25 cellular contexts compared by ENCODE assay signal in the genomic region with DNA sequence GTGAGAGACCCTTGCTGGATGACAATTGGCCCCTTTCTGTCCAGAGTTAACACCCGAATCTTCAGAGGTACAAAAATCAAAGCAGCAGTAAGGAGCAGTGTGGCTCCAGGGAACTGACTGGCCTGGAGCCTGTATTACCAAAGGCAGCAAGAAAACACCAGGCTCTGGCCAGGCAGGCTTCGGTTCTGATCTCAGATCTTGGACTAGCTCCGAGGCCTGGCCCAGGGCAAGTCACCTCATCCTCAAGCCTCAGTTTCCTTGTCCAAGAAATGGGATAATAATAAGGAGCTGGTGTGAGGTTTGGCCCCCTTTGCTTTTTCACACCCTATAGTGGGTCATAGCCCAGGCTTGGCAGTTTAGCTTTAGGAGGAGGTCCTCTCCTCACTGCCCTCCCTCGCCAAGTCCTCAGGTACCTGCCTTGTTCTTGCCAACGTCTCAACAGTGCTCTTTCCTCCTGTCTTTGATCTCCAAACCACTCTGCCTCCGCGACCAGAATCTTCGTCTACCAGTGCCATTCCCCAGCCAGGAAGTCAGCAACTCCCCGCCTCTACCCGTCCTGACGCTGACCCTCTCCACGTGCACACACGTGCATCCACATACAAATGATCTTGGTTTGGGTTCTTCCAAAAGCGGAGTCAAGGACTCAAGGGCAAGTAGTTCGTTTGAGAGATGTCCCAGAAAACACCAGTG.
"Had no signal": no experiment of that assay in that cellular context is flagged by ENCODE, and none has a peak within 500 bp of the region (broad histone marks: within the 10 kb centered on the region; RNA-seq: fewer than 3 reads in every experiment).

No MANE protein-coding gene starts in this region.

- ATAC-seq: activated T-cell treated with anti-CD3 and anti-CD28 coated beads, Interleukin-2, amount 50 U/mL, for 72 hours; gastrocnemius medialis; left ventricle myocardium superior; stimulated activated memory B cell treated with anti-CD40 and anti-IgM and Interleukin-4, amounts not matched to agents 10 μg/mL and 1 μg/mL and 100 μg/mL, for 72 hours; T-helper 17 cell had no signal

- H3K27me3 ChIP-seq: esophagus squamous epithelium, gastrocnemius medialis, neutrophil, ovary, right atrium auricular region, stomach, suprapubic skin had no signal

- DNase-seq: activated CD4-positive, alpha-beta memory T cell treated with anti-CD3 and anti-CD28 coated beads for 36 hours; activated CD4-positive, alpha-beta T cell treated with anti-CD3 and anti-CD28 coated beads for 4 hours; activated CD4-positive, CD25-positive, alpha-beta regulatory T cell; activated effector memory CD4-positive, alpha-beta T cell treated with Interleukin-2 at 50 U/mL for 16 hours; activated naive CD4-positive, alpha-beta T cell treated with anti-CD3 and anti-CD28 coated beads, Interleukin-2, amount 10 ng/mL, durations not matched to agents 7 days and 5 days; activated T-cell treated with anti-CD3 and anti-CD28 coated beads, Interleukin-2, amount 50 U/mL, for 72 hours; anterior cingulate cortex; cerebellar nuclear complex; esophagus squamous epithelium; gastrocnemius medialis; hypothalamus; left ventricle myocardium superior; mammary epithelial cell; midbrain; natural killer cell; ovary; psoas muscle; stimulated activated CD4-positive, alpha-beta T cell treated with anti-CD3 and anti-CD28 coated beads, Interleukin-15, amount 100 ng/mL, for 24 hours; stomach; T-helper 17 cell had no signal

- H3K9me3 ChIP-seq: esophagus squamous epithelium, gastrocnemius medialis, neutrophil, ovary, psoas muscle, right atrium auricular region, stomach, suprapubic skin had no signal

- H3K4me3 ChIP-seq: esophagus squamous epithelium, gastrocnemius medialis, ovary, psoas muscle, right atrium auricular region, stomach, suprapubic skin had no signal

- H3K27ac ChIP-seq: esophagus squamous epithelium, gastrocnemius medialis, neutrophil, ovary, psoas muscle, right atrium auricular region, stomach, suprapubic skin had no signal

- FAIRE-seq: small intestine had no signal

- H3K36me3 ChIP-seq: esophagus squamous epithelium, gastrocnemius medialis, neutrophil, ovary, right atrium auricular region, stomach, suprapubic skin had no signal

- H3K4me1 ChIP-seq: right atrium auricular region, stomach had no signal
